In genomic region chr3:4821975-4822374, GRCh38 we compare ENCODE assay signal across 9 cellular contexts.
DNase-seq lines count a peak whose midpoint lies in the region; ATAC-seq and FAIRE-seq lines count a peak whose summit lies in the region.
"Had no signal": no experiment of that assay in that cellular context is flagged by ENCODE, and none has a peak within 500 bp of the region (broad histone marks: within the 10 kb centered on the region; RNA-seq: fewer than 3 reads in every experiment).

No MANE protein-coding gene starts in this region.

- peak overlapping the region; percentile 53 for H3K4me3 Mint-ChIP-seq in activated naive CD8-positive, alpha-beta T cell treated with anti-CD3 and anti-CD28 coated beads, Interleukin-2, amount 50 U/mL, for 24 hours

- peaks cover 82% of the 10 kb centered on the region for H3K4me1 Mint-ChIP-seq in activated naive CD8-positive, alpha-beta T cell treated with anti-CD3 and anti-CD28 coated beads, Interleukin-2, amount 50 U/mL, for 24 hours

- peak overlapping the region; percentile 95 for H3K27ac Mint-ChIP-seq in activated naive CD8-positive, alpha-beta T cell treated with anti-CD3 and anti-CD28 coated beads, Interleukin-2, amount 50 U/mL, for 24 hours

- ATAC-seq in GM19395 (IDR thresholded peaks at IDR 0.05; ENCODE audit: unreplicated experiment): peak; percentile 76
- peak; percentile 72 for ATAC-seq in activated naive CD8-positive, alpha-beta T cell treated with anti-CD3 and anti-CD28 coated beads, Interleukin-2, amount 50 U/mL, for 24 hours
- no peak for ATAC-seq in GM18861 (IDR thresholded peaks at IDR 0.05; ENCODE audit: unreplicated experiment)
- ATAC-seq in HG03520 (IDR thresholded peaks at IDR 0.05; ENCODE audit: unreplicated experiment): no peak
- ATAC-seq: upper lobe of right lung had no signal

- no peaks in the 10 kb centered on the region for H3K9me3 Mint-ChIP-seq in activated naive CD8-positive, alpha-beta T cell treated with anti-CD3 and anti-CD28 coated beads, Interleukin-2, amount 50 U/mL, for 24 hours

- no peaks in the 10 kb centered on the region for H3K27me3 Mint-ChIP-seq in activated naive CD8-positive, alpha-beta T cell treated with anti-CD3 and anti-CD28 coated beads, Interleukin-2, amount 50 U/mL, for 24 hours

- H3K36me3 Mint-ChIP-seq in activated naive CD8-positive, alpha-beta T cell treated with anti-CD3 and anti-CD28 coated beads, Interleukin-2, amount 50 U/mL, for 24 hours (ENCODE audit: low read depth): peaks cover 73% of the 10 kb centered on the region

- no peak for FAIRE-seq in RCC 7860 (lab: Jason Lieb, UNC)

- peak; percentile 65 to 72 for DNase-seq in activated CD4-positive, alpha-beta T cell treated with anti-CD3 and anti-CD28 coated beads, Interleukin-2, amount 50 U/mL, for 4 hours
- DNase-seq in activated naive CD8-positive, alpha-beta T cell treated with anti-CD3 and anti-CD28 coated beads, Interleukin-2, amount 50 U/mL, for 24 hours: peak; percentile 79
- DNase-seq in stimulated activated CD4-positive, alpha-beta T cell treated with anti-CD3 and anti-CD28 coated beads, TNF-alpha, amount 100 ng/mL, for 1 hour (ENCODE audit: low read depth in 3 of 3, low spot score in 1 of 3): peak; percentile 34 to 69 (median 61)
- DNase-seq in RCC 7860 (ENCODE audit: low spot score) (no peak), UCSD-AML1 (lab: John Stamatoyannopoulos, UW; ENCODE audit: unreplicated experiment) (no peak)
- DNase-seq: upper lobe of right lung had no signal

Comparison
In these comparisons a context has a peak if more than half of its experiments do, and no peak if none do; other contexts are left out.
1. ATAC-seq: peak in GM19395 (single experiment) and activated naive CD8-positive, alpha-beta T cell treated with anti-CD3 and anti-CD28 coated beads, Interleukin-2, amount 50 U/mL, for 24 hours (single experiment); none in GM18861 (single experiment) and HG03520 (single experiment).
2. DNase-seq: peak in activated CD4-positive, alpha-beta T cell treated with anti-CD3 and anti-CD28 coated beads, Interleukin-2, amount 50 U/mL, for 4 hours (2 of 2), activated naive CD8-positive, alpha-beta T cell treated with anti-CD3 and anti-CD28 coated beads, Interleukin-2, amount 50 U/mL, for 24 hours (single experiment) and stimulated activated CD4-positive, alpha-beta T cell treated with anti-CD3 and anti-CD28 coated beads, TNF-alpha, amount 100 ng/mL, for 1 hour (3 of 3); none in RCC 7860 (single experiment) and UCSD-AML1 (single experiment).